8 cellular contexts compared by ENCODE assay signal in the genomic region with DNA sequence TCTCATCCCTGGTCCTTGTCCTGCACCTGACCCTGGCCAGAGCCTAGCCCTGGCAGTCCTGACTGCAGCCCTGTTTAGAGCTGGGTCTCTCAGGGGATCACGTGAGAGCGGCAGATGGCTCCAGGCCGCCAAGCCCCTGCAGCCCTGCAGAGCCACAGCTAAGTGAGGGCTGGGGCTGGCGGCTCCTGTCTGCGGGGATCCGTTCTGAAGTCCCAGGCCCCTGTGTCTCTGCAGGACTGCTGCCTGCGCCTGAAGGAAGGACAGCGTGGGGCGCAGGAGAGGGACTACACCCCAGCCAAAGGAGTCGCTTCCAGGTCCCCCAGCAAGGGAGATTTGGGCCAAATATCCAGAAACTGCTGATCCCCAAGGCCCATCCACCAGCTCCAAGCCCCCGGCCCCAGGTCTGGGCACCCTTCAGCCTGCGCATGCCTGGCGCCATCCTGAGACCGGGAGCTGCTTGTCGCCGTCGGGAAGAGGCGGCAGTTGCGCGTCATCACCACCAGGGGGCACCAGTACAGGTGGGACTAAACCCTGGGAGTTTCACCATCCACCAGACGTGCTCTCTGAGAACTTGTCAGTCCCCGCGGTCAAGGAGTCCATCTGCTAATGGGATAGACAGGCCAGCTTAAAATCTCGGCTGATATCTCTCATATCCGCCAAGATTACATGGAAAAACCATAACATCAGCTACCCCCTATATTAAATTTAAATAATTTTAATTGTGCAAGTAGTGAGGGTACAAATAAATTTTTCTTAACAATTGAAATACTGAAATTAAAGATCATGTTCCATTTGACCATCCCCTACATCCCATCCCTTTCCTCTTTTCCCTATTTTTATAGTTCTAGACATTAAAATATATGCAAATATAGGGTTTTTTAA. TPM values are rescaled to one million over a fixed set of nuclear protein-coding genes. Genes with fewer than 3 reads are reported as not detected.
DNase-seq lines count a peak whose midpoint lies in the region; ATAC-seq, FAIRE-seq and TF ChIP-seq lines count a peak whose summit lies in the region.

No MANE protein-coding gene starts in this region.

- H2BK20ac ChIP-seq in IMR-90 (ENCODE audit: low read depth, low read length) = no peak overlapping the region

- dilution Hi-C loops in IMR-90 (cut with HindIII; ENCODE audit: low sequenced_read_pairs, unreplicated experiment) = no loop called here

- no peak overlapping the region for H2BK15ac ChIP-seq in IMR-90 (ENCODE audit: low read depth, low read length)

- H2AFZ ChIP-seq in DND-41 (ENCODE audit: low read depth, low read length) (no peak overlapping the region), IMR-90 (replicated peaks; ENCODE audit: low read length, poor library complexity) (peak overlapping the region; percentile 74)

- H3K4ac ChIP-seq in IMR-90 (ENCODE audit: low read depth, low read length) = no peak overlapping the region

- H3K36me3 Mint-ChIP-seq in glutamatergic neuron (ENCODE audit: unreplicated experiment) = no peaks in the 10 kb centered on the region

- H3K4me3 Mint-ChIP-seq in glutamatergic neuron (ENCODE audit: unreplicated experiment) = peak overlapping the region; percentile 61

- TF ChIP-seq CTCF in DND-41 (IDR thresholded peaks at IDR 0.05; ENCODE audit: borderline replicate concordance, extremely low read depth, low read length, poor library complexity, severe bottlenecking) (peak; percentile 94), IMR-90 (conservative IDR thresholded peaks at IDR 0.05; ENCODE audit: low read depth, low read length) (peak; percentile 84), Peyer's patch (IDR thresholded peaks at IDR 0.05) (peak; percentile 52 to 94 (median 90)), glutamatergic neuron (IDR thresholded peaks at IDR 0.05; ENCODE audit: partially characterized antibody, unreplicated experiment) (peak; percentile 100), pancreas (IDR thresholded peaks at IDR 0.05) (peak; percentile 98 to 99 (median 98))

- H3K9me3 ChIP-seq in DND-41 (ENCODE audit: insufficient read depth, low read length, severe bottlenecking) = no peaks in the 10 kb centered on the region
- no peaks in the 10 kb centered on the region for H3K9me3 ChIP-seq in IMR-90 (ENCODE audit: control insufficient read depth, insufficient read depth, low read length)
- H3K9me3 ChIP-seq in Peyer's patch = no peaks in the 10 kb centered on the region
- H3K9me3 ChIP-seq in pancreas = no peaks in the 10 kb centered on the region

- no peak overlapping the region for H3K23ac ChIP-seq in IMR-90 (ENCODE audit: low read depth, low read length)

- 31% methylated on average over 4 of the region's 25 CpGs; no CpG with 5 or more reads in 1 of the 2 experiments for WGBS in IMR-90 (ENCODE audit: extremely low coverage in 2 of 2, insufficient read length in 1 of 2), 2 experiments
- 23 to 26% methylated on average over 25 of the region's 25 CpGs for WGBS in pancreas, 2 donors

- H3K9ac ChIP-seq in DND-41 (ENCODE audit: low read depth, low read length) (no peak overlapping the region), IMR-90 (ENCODE audit: low read depth, low read length) (no peak overlapping the region)

- H3K36me3 ChIP-seq in DND-41 (ENCODE audit: insufficient read depth, low read length) (no peaks in the 10 kb centered on the region), IMR-90 (ENCODE audit: control insufficient read depth, insufficient read depth, low read length) (no peaks in the 10 kb centered on the region), Peyer's patch (no peaks in the 10 kb centered on the region), pancreas (no peaks in the 10 kb centered on the region)

- H4K8ac ChIP-seq in IMR-90 (ENCODE audit: low read depth in 2 of 2, low read length in 2 of 2) = no peak overlapping the region

- H3K56ac ChIP-seq in IMR-90 (ENCODE audit: extremely low read depth, insufficient read depth, low read length) = no peak overlapping the region

- no peak overlapping the region for H3K4me2 ChIP-seq in DND-41 (ENCODE audit: insufficient read depth, low read length)
- peak overlapping the region; percentile 61; the same call in 1 of the 2 replicates for H3K4me2 ChIP-seq in IMR-90 (ENCODE audit: low read depth, low read length)

- H3K27ac ChIP-seq in DND-41 (ENCODE audit: low read length) (no peak overlapping the region), IMR-90 (ENCODE audit: insufficient read depth, low read length) (no peak overlapping the region), Peyer's patch (peak overlapping the region in 1 of 4 donors; percentile 47), pancreas (no peak overlapping the region)

- H3K79me1 ChIP-seq in IMR-90 (ENCODE audit: low read depth in 1 of 2, low read length in 2 of 2) = no peaks in the 10 kb centered on the region

- BruUV-seq in IMR-90 (replicated peaks; lab: Mats Ljungman, UMichigan) = no TSS peak

- H3K9me1 ChIP-seq in IMR-90 (ENCODE audit: insufficient read depth, low read length) = no peaks in the 10 kb centered on the region

- in situ Hi-C loops in IMR-90 (cut with MboI; ENCODE audit: low sequenced_read_pairs) = no loop called here

- H4K20me1 ChIP-seq in DND-41 (ENCODE audit: insufficient read depth, low read length) (peaks cover 5% of the 10 kb centered on the region; the same call in 1 of the 2 replicates), IMR-90 (ENCODE audit: insufficient read depth, low read length) (no peaks in the 10 kb centered on the region)

- no peak overlapping the region for H4K91ac ChIP-seq in IMR-90 (ENCODE audit: insufficient read depth, low read depth, low read length)

- H3K4me1 Mint-ChIP-seq in glutamatergic neuron (ENCODE audit: low read depth, unreplicated experiment) = peaks cover 3% of the 10 kb centered on the region

- H2BK120ac ChIP-seq in IMR-90 (ENCODE audit: low read depth, low read length) = no peak overlapping the region

- intact Hi-C loops in IMR-90 (cut with micrococcal nuclease) (loop anchor here (2.0 kb wide), 1 partner anchor 138 kb away; no protein-coding TSS in a partner anchor), pancreas (cut with DNase I) (no loop called here)

- H3K27ac Mint-ChIP-seq in glutamatergic neuron (ENCODE audit: unreplicated experiment) = peak overlapping the region; percentile 81

- peaks cover 10% of the 10 kb centered on the region for H3K27me3 Mint-ChIP-seq in glutamatergic neuron (ENCODE audit: unreplicated experiment)

- TF ChIP-seq POLR2A in IMR-90 (IDR thresholded peaks at IDR 0.05; ENCODE audit: low read depth, low read length) (no peak), Peyer's patch (IDR thresholded peaks at IDR 0.05) (no peak)

- no peak for FAIRE-seq in pancreas (lab: Jason Lieb, UNC)

- no peak overlapping the region for H3K14ac ChIP-seq in IMR-90 (replicated peaks; ENCODE audit: low read depth, low read length)

- no peak overlapping the region for H2AK9ac ChIP-seq in IMR-90 (replicated peaks; ENCODE audit: low read depth, low read length, poor library complexity)

- H3K4me1 ChIP-seq in DND-41 (ENCODE audit: insufficient read depth, low read length) (no peaks in the 10 kb centered on the region), IMR-90 (ENCODE audit: control insufficient read depth, insufficient read depth, low read length) (no peaks in the 10 kb centered on the region), Peyer's patch (peaks cover 0 to 18% (median 4%) of the 10 kb centered on the region in 4 donors), pancreas (no peaks in the 10 kb centered on the region)

- H2AK5ac ChIP-seq in IMR-90 (ENCODE audit: low read depth, low read length) = no peak overlapping the region

- H3K27me3 ChIP-seq in DND-41 (ENCODE audit: insufficient read depth, low read length, poor library complexity) (peaks cover 7% of the 10 kb centered on the region), IMR-90 (ENCODE audit: control insufficient read depth, insufficient read depth, low read length) (peaks cover 21% of the 10 kb centered on the region), Peyer's patch (no peaks in the 10 kb centered on the region), pancreas (peaks cover 0 to 4% (median 0%) of the 10 kb centered on the region in 4 donors)

- ATAC-seq in DND-41 (ENCODE audit: insufficient read depth, low read depth) = peak; percentile 86
- ATAC-seq in GM21576 (IDR thresholded peaks at IDR 0.05; ENCODE audit: unreplicated experiment) = peak; percentile 66
- ATAC-seq in IMR-90 (ENCODE audit: low read depth) = peak; percentile 98
- peak; percentile 79 to 94 (median 90) for ATAC-seq in pancreas

- peaks cover 5% of the 10 kb centered on the region for H3K9me3 Mint-ChIP-seq in glutamatergic neuron (ENCODE audit: unreplicated experiment)

- peak; percentile 68 for DNase-seq in DND-41
- peak; percentile 58 for DNase-seq in IMR-90
- peak; percentile 40 to 93 (median 90) for DNase-seq in Peyer's patch
- DNase-seq in activated T-helper 9 cell treated with anti-CD3 and anti-CD28 coated beads, Interleukin-2, amount 50 U/mL, for 16 hours (ENCODE audit: low read depth) = peak; percentile 31
- DNase-seq in glutamatergic neuron = peak; percentile 96
- peak; percentile 75 to 98 (median 88) for DNase-seq in pancreas
- DNase-seq in ureter (ENCODE audit: low spot score) = peak; percentile 82

- POLR2A ChIA-PET in IMR-90 (lab: Charles Lee; ENCODE audit: unreplicated experiment) = interaction anchor here (0.5 kb wide), 1 partner anchor 1732 kb away, joined by 4 read pairs; no protein-coding TSS in a partner anchor

- CTCF ChIA-PET in IMR-90 (lab: Yijun Ruan, JAX) = interaction anchor here (0.6 to 1.9 kb wide), 27 partner anchors 8 to 199 kb away, joined by 3 to 9 read pairs (median 3); no protein-coding TSS in a partner anchor

- H3K4me3 ChIP-seq in DND-41 (ENCODE audit: low read depth in 1 of 2, low read length in 2 of 2) = no peak overlapping the region
- H3K4me3 ChIP-seq in IMR-90 (ENCODE audit: insufficient read depth, low read depth, low read length) = no peak overlapping the region
- H3K4me3 ChIP-seq in Peyer's patch = peak overlapping the region in 2 of 4 donors; percentile 12 to 15
- no peak overlapping the region for H3K4me3 ChIP-seq in pancreas

- H3K79me2 ChIP-seq in DND-41 (ENCODE audit: insufficient read depth, low read length) = no peaks in the 10 kb centered on the region

- H3K18ac ChIP-seq in IMR-90 (ENCODE audit: low read depth, low read length) = no peak overlapping the region

- no peak overlapping the region for H2BK5ac ChIP-seq in IMR-90 (ENCODE audit: low read depth, low read length, poor library complexity, severe bottlenecking)

- TF ChIP-seq RAD21 in IMR-90 (IDR thresholded peaks at IDR 0.05; ENCODE audit: low read length) = peak; percentile 38; the same call in 1 of the 2 replicates

- no peak overlapping the region for H4K5ac ChIP-seq in IMR-90 (ENCODE audit: low read depth, low read length)

RNA-seq across cellular contexts. Expression of a gene that starts 25.1 kb away (rescaled TPM):
- total RNA-seq in IMR-90 (2012; rRNA removed) = not detected in 2 replicates
- polyA plus RNA-seq in IMR-90 (2012; rRNA removed) = not detected in 2 replicates
- not detected in 2 replicates for polyA plus RNA-seq in IMR-90 (2012; cell fraction: cytosol; rRNA removed)
- not detected in 2 replicates for polyA plus RNA-seq in IMR-90 (2012; cell fraction: nucleus; rRNA removed; ENCODE audit: low replicate concordance)
- total RNA-seq in Peyer's patch = not detected
- not detected for total RNA-seq in glutamatergic neuron (ENCODE audit: unreplicated experiment)
- under 1 TPM in 1 of 6 donors, not detected in 5; 0.55 TPM for total RNA-seq in pancreas
- polyA plus RNA-seq in pancreas = under 1 TPM; 0.34 to 0.47 TPM
- total RNA-seq in ureter = not detected

RNA-seq across cellular contexts. Expression of a gene that starts 27.0 kb away (rescaled TPM):
- total RNA-seq in IMR-90 (2012; rRNA removed) (0.18 and 0.28 TPM in 2 replicates), Peyer's patch (10 to 100 TPM; 12.4 to 86.5 (median 71.5) TPM), glutamatergic neuron (ENCODE audit: unreplicated experiment) (not detected), pancreas (100 to 1,000 TPM; 146 to 273 (median 196) TPM), ureter (373 TPM)
- polyA plus RNA-seq in IMR-90 (2012; rRNA removed) (0.39 and 0.55 TPM in 2 replicates), pancreas (100 to 1,000 TPM; 301 to 450 TPM)
- polyA plus RNA-seq in IMR-90 (2012; cell fraction: cytosol; rRNA removed) = 0.18 and 0.30 TPM in 2 replicates
- polyA plus RNA-seq in IMR-90 (2012; cell fraction: nucleus; rRNA removed; ENCODE audit: low replicate concordance) = 0.87 and 1.2 TPM in 2 replicates

Comparison
In these comparisons a context has a peak if more than half of its experiments do, and no peak if none do; other contexts are left out.
1. DNase-seq: peak in every context shown above with its lines; median percentile 96 in glutamatergic neuron; 90 in Peyer's patch; 88 in pancreas; 82 in ureter; 68 in DND-41; 58 in IMR-90; 31 in activated T-helper 9 cell treated with anti-CD3 and anti-CD28 coated beads, Interleukin-2, amount 50 U/mL, for 16 hours.
2. RNA of a gene that starts 27.0 kb away (total RNA-seq): 373 TPM in ureter (single experiment), 146 to 273 TPM in pancreas and 12.4 to 86.5 TPM in Peyer's patch; 0.18 to 0.28 TPM in IMR-90 and not detected in glutamatergic neuron (single experiment); every median in the first group is over 10 times any median in the second.
3. Peak in every context shown above with its lines, with median percentiles within 50 percentile points of each other: ATAC-seq and CTCF ChIP-seq.